28 cellular contexts compared by ENCODE assay signal in genomic region chr10:77424257-77424656, GRCh38.
"Had no signal": no experiment of that assay in that cellular context is flagged by ENCODE, and none has a peak within 500 bp of the region (broad histone marks: within the 10 kb centered on the region; RNA-seq: fewer than 3 reads in every experiment).

No MANE protein-coding gene starts in this region.

- H3K27ac ChIP-seq: colonic mucosa, heart left ventricle, neural progenitor cell, parathyroid adenoma, prostate gland, skin epidermis, thyroid gland, upper lobe of right lung had no signal

- H3K9me3 ChIP-seq: colonic mucosa, heart left ventricle, prostate gland, stomach, thyroid gland, upper lobe of right lung had no signal

- H3K36me3 ChIP-seq: colonic mucosa, heart left ventricle, neural progenitor cell, prostate gland, stomach, thyroid gland, upper lobe of right lung had no signal

- H3K4me2 ChIP-seq: neural progenitor cell had no signal

- H3K4me3 ChIP-seq: colonic mucosa, heart left ventricle, lung, neural progenitor cell, prostate gland, skin epidermis, stomach, thyroid gland, upper lobe of right lung had no signal

- H3K9ac ChIP-seq: neural progenitor cell, parathyroid adenoma had no signal

- FAIRE-seq: endothelial cell of umbilical vein had no signal

- H3K4me1 ChIP-seq: colonic mucosa, parathyroid adenoma, prostate gland, thyroid gland had no signal

- H3K79me2 ChIP-seq: parathyroid adenoma had no signal

- H3K27me3 ChIP-seq: colonic mucosa, neural progenitor cell, stomach, thyroid gland, upper lobe of right lung had no signal

- DNase-seq: cerebellar nuclear complex; colonic mucosa; effector CD4-positive, alpha-beta T cell; endodermal cell; erythroblast; foreskin melanocyte; heart left ventricle; hippocampal formation; left colon; left ventricle myocardium superior; mesenchymal stem cell; midbrain; nucleus accumbens; retina; stimulated activated CD4-positive, alpha-beta T cell treated with anti-CD3 and anti-CD28 coated beads, Interleukin-2, amount 100 ng/mL, for 24 hours; stimulated activated CD4-positive, alpha-beta T cell treated with anti-CD3 and anti-CD28 coated beads, Interleukin-4, amount 100 ng/mL, for 4 hours; stimulated activated naive B cell treated with anti-CD40 and anti-IgM and Interleukin-4, amounts not matched to agents 10 μg/mL and 1 μg/mL and 100 μg/mL, for 72 hours; stomach; thyroid gland had no signal

- ATAC-seq: heart left ventricle; left colon; left ventricle myocardium superior; natural killer cell treated with Interleukin-12 subunit alpha and Interleukin-12 subunit beta and Interleukin-15 and Interleukin-18, amount 100 ng/mL, for 72 hours; sciatic nerve; stimulated activated naive B cell treated with anti-CD40 and anti-IgM and Interleukin-4, amounts not matched to agents 10 μg/mL and 1 μg/mL and 100 μg/mL, for 72 hours; upper lobe of right lung had no signal

- H2AFZ ChIP-seq: neural progenitor cell, parathyroid adenoma had no signal
